In genomic region chr19:40411958-40412499, GRCh38 we compare ENCODE assay signal across 1 cellular context.
A peak's percentile ranks its signal among the peaks of the same experiment; 100 is the strongest.
TF ChIP-seq lines count a peak whose summit lies in the region.

No MANE protein-coding gene starts in this region.

TF ChIP-seq in H1, 55 proteins besides CTCF, POLR2A, EP300 and RAD21:
- TF ChIP-seq RNF2 (IDR thresholded peaks at IDR 0.05; ENCODE audit: borderline replicate concordance, low read depth, low read length, missing control alignments, poor library complexity, severe bottlenecking) (no peak), KDM4A (IDR thresholded peaks at IDR 0.05; ENCODE audit: low read depth, low read length, severe bottlenecking) (no peak), ZNF274 (IDR thresholded peaks at IDR 0.05; ENCODE audit: borderline replicate concordance, extremely low read depth, low read length) (no peak), KDM1A (IDR thresholded peaks at IDR 0.05; ENCODE audit: borderline replicate concordance, low read length) (peak; percentile 59; the same call in 1 of the 2 replicates), TCF12 (IDR thresholded peaks at IDR 0.05; ENCODE audit: low read depth, low read length) (no peak), HDAC6 (IDR thresholded peaks at IDR 0.05; ENCODE audit: low read depth, low read length) (no peak), ASH2L (IDR thresholded peaks at IDR 0.05; ENCODE audit: low read length) (no peak)
- TF ChIP-seq, protein P1, sequence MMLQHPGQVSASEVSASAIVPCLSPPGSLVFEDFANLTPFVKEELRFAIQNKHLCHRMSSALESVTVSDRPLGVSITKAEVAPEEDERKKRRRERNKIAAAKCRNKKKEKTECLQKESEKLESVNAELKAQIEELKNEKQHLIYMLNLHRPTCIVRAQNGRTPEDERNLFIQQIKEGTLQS (IDR thresholded peaks at IDR 0.05; ENCODE audit: insufficient read depth, low read depth, low read length): no peak
